ENCODE assay signal across 16 cellular contexts in genomic region chr17:6430769-6431168, GRCh38. TPM values are rescaled to one million over a fixed set of nuclear protein-coding genes. Genes with fewer than 3 reads are reported as not detected.
DNase-seq lines count a peak whose midpoint lies in the region; TF ChIP-seq lines count a peak whose summit lies in the region.
"Had no signal": no experiment of that assay in that cellular context is flagged by ENCODE, and none has a peak within 500 bp of the region (broad histone marks: within the 10 kb centered on the region; RNA-seq: fewer than 3 reads in every experiment).

No MANE protein-coding gene starts in this region.

- H3K27me3 Mint-ChIP-seq in nephron (ENCODE audit: low read depth): peaks cover 5% of the 10 kb centered on the region

- H3K9me3 ChIP-seq in HEK293 (ENCODE audit: control insufficient read depth, insufficient read depth, low read depth, low read length) (no peaks in the 10 kb centered on the region; the same call in 1 of the 2 replicates), mammary epithelial cell (replicated peaks; ENCODE audit: insufficient read depth, low read length) (no peaks in the 10 kb centered on the region)

- dilution Hi-C loops in mammary epithelial cell (cut with HindIII; ENCODE audit: low sequenced_read_pairs): no loop called here

- intact Hi-C loops in mammary epithelial cell (cut with micrococcal nuclease): no loop called here

- no peak overlapping the region for H3K4me2 ChIP-seq in mammary epithelial cell (ENCODE audit: insufficient read depth, low read depth, low read length)

- in situ Hi-C loops in mammary epithelial cell (cut with MboI; ENCODE audit: low sequenced_read_pairs in 2 of 2): no loop called here
- in situ Hi-C loops in GM13976 (cut with MboI; ENCODE audit: low sequenced_read_pairs, unreplicated experiment): no loop called here

- no peaks in the 10 kb centered on the region for H3K36me3 Mint-ChIP-seq in nephron (ENCODE audit: low read depth)

- DNase-seq in DMS 273 (lab: John Stamatoyannopoulos, UW; ENCODE audit: unreplicated experiment) (peak; percentile 14), DMS 273 treated with DMSO at 0.1 percent for 48 hours (lab: John Stamatoyannopoulos, UW) (no peak), mammary epithelial cell (no peak), GM13976 (ENCODE audit: low spot score) (no peak), NCI-H526 treated with DMSO at 0.1 percent for 48 hours (lab: John Stamatoyannopoulos, UW) (no peak), NOMO-1 treated with DMSO at 0.1 percent for 48 hours (lab: John Stamatoyannopoulos, UW; ENCODE audit: unreplicated experiment) (no peak)
- DNase-seq: 8988T, DMS79 treated with DMSO at 0.1 percent for 48 hours, NCI-H2171 treated with DMSO at 0.1 percent for 48 hours, spleen, T1000 had no signal

- no peak overlapping the region for H3K9ac ChIP-seq in mammary epithelial cell (ENCODE audit: insufficient read depth, low read length)

- CTCF ChIA-PET in HEK293 (lab: Yijun Ruan, JAX): interaction anchor here (0.8 to 1.3 kb wide), 5 partner anchors 9 to 839 kb away, joined by 3 to 6 read pairs (median 4); no protein-coding TSS in a partner anchor
- CTCF ChIA-PET in mammary epithelial cell (lab: Charles Lee; ENCODE audit: low non-redundant PET): no interaction called here

- no peaks in the 10 kb centered on the region for H4K20me1 ChIP-seq in mammary epithelial cell (ENCODE audit: insufficient read depth, low read length)

- POLR2A ChIA-PET in HEK293 (lab: Yijun Ruan, JAX): no interaction called here

- no peaks in the 10 kb centered on the region for H3K4me1 Mint-ChIP-seq in nephron

- H3K4me3 ChIP-seq in HEK293 (ENCODE audit: low read depth, low read length): no peak overlapping the region
- H3K4me3 ChIP-seq in mammary epithelial cell (replicated peaks in 1 of 3; ENCODE audit: insufficient read depth in 1 of 3, low read depth in 2 of 3, low read length in 3 of 3): no peak overlapping the region
- H3K4me3 ChIP-seq: spleen had no signal

- H3K4me1 ChIP-seq in HEK293 (ENCODE audit: control insufficient read depth, insufficient read depth, low read length) (no peaks in the 10 kb centered on the region), mammary epithelial cell (ENCODE audit: insufficient read depth, low read length) (no peaks in the 10 kb centered on the region)

- peaks cover 10% of the 10 kb centered on the region for H3K9me3 Mint-ChIP-seq in nephron

- TF ChIP-seq CTCF in HEK293 (tag by site-specific recombination; IDR thresholded peaks at IDR 0.05) (no peak), mammary epithelial cell (conservative IDR thresholded peaks at IDR 0.05 in 1 of 2, IDR thresholded peaks at IDR 0.05 in 1 of 2; ENCODE audit: extremely low read depth in 1 of 2, insufficient read depth in 1 of 2, low read depth in 1 of 2, low read length in 2 of 2) (peak; percentile 40), nephron (IDR thresholded peaks at IDR 0.05; ENCODE audit: unreplicated experiment in 3 of 3) (peak; percentile 11 to 15 (median 13)), GM13976 (IDR thresholded peaks at IDR 0.05; ENCODE audit: borderline replicate concordance, control extremely low read depth, extremely low read depth, insufficient read depth, missing control alignments) (no peak)

- H3K4me3 Mint-ChIP-seq in nephron: no peak overlapping the region
- H3K4me3 Mint-ChIP-seq: dendritic cell treated with granulocyte-macrophage colony-stimulating factor and Interleukin-4, amounts not matched to agents 40 ng/mL and 50 ng/mL, for 4 days had no signal

- no peaks in the 10 kb centered on the region for H3K27me3 ChIP-seq in mammary epithelial cell (ENCODE audit: insufficient read depth, low read length)
- H3K27me3 ChIP-seq: spleen had no signal

- BruUV-seq in mammary epithelial cell (replicated peaks; lab: Mats Ljungman, UMichigan): no TSS peak

- H3K27ac Mint-ChIP-seq in nephron: no peak overlapping the region
- H3K27ac Mint-ChIP-seq: activated naive CD4-positive, alpha-beta T cell treated with anti-CD3 and anti-CD28 coated beads, Interleukin-2, amount 50 U/mL, for 72 hours; dendritic cell treated with granulocyte-macrophage colony-stimulating factor and Interleukin-4, amounts not matched to agents 40 ng/mL and 50 ng/mL, for 4 days had no signal

- H3K36me3 ChIP-seq in HEK293 (ENCODE audit: control insufficient read depth in 2 of 2, insufficient read depth in 1 of 2, low read length in 2 of 2) (no peaks in the 10 kb centered on the region), mammary epithelial cell (ENCODE audit: insufficient read depth, low read length) (no peaks in the 10 kb centered on the region)
- H3K36me3 ChIP-seq: spleen had no signal

- no peak overlapping the region for H2AFZ ChIP-seq in mammary epithelial cell (ENCODE audit: low read depth, low read length)

- no peaks in the 10 kb centered on the region for H3K79me2 ChIP-seq in mammary epithelial cell (ENCODE audit: insufficient read depth, low read length)

- H3K27ac ChIP-seq in HEK293 (ENCODE audit: extremely low read depth, low read depth, low read length) (no peak overlapping the region), mammary epithelial cell (ENCODE audit: insufficient read depth, low read depth, low read length) (no peak overlapping the region)
- H3K27ac ChIP-seq: spleen had no signal

TF ChIP-seq in HEK293, 187 proteins besides CTCF, POLR2A, EP300 and RAD21:
- TF ChIP-seq SETDB1 (IDR thresholded peaks at IDR 0.05; ENCODE audit: insufficient read length, low read length) (peak; percentile 49), KLF17 (tag by site-specific recombination; IDR thresholded peaks at IDR 0.05) (no peak)

RNA-seq across cellular contexts. Expression of gene AIPL1, which starts 4.2 kb away (rescaled TPM):
- not detected for total RNA-seq in mammary epithelial cell
- polyA plus RNA-seq in mammary epithelial cell: not detected
- polyA minus RNA-seq in mammary epithelial cell: not detected
- total RNA-seq: activated naive CD4-positive, alpha-beta T cell treated with anti-CD3 and anti-CD28 coated beads, Interleukin-2, amount 50 U/mL, for 72 hours; ureter had no signal

RNA-seq across cellular contexts. Expression of gene PIMREG, which starts 13.5 kb away (rescaled TPM):
- total RNA-seq in mammary epithelial cell: 10 to 100 TPM in 1 of 2 donors, under 1 TPM in 1; 0.83 to 18.4 TPM
- polyA plus RNA-seq in mammary epithelial cell: 18.2 TPM
- 7.8 TPM for polyA minus RNA-seq in mammary epithelial cell

Comparison
In these comparisons a context has a peak if more than half of its experiments do, and no peak if none do; other contexts are left out.
1. CTCF ChIP-seq: peak in mammary epithelial cell (2 of 2) and nephron (3 of 3); none in HEK293 (single experiment) and GM13976 (single experiment).